In genomic region chr4:181956502-181956901, GRCh38 we compare ENCODE assay signal across 21 cellular contexts.
"Had no signal": no experiment of that assay in that cellular context is flagged by ENCODE, and none has a peak within 500 bp of the region (broad histone marks: within the 10 kb centered on the region; RNA-seq: fewer than 3 reads in every experiment).

No MANE protein-coding gene starts in this region.

- H3K27ac Mint-ChIP-seq: activated CD8-positive, alpha-beta T cell treated with anti-CD3 and anti-CD28 coated beads for 36 hours; activated naive CD8-positive, alpha-beta T cell treated with anti-CD3 and anti-CD28 coated beads, Interleukin-2, amount 10 ng/mL, durations not matched to agents 7 days and 5 days; activated T-helper 2 cell treated with anti-CD3 and anti-CD28 coated beads, Interferon-gamma antibody, Interleukin-2, Interleukin-4, amounts not matched to agents 10 μg/mL and 5 μg/mL and 100 μg/mL, durations not matched to agents 14 hours and 24 hours and 36 hours; brain; naive thymus-derived CD8-positive, alpha-beta T cell; stimulated activated naive CD8-positive, alpha-beta T cell treated with anti-CD3 and anti-CD28 coated beads, Interleukin-15, Interleukin-2, amounts not matched to agents 100 ng/mL and 50 ng/mL, for 24 hours had no signal

- H3K27ac ChIP-seq: colonic mucosa, gastroesophageal sphincter, heart left ventricle, left ventricle myocardium inferior, neutrophil, suprapubic skin had no signal

- H3K27me3 ChIP-seq: colonic mucosa, gastroesophageal sphincter, heart left ventricle, neutrophil, suprapubic skin had no signal

- ATAC-seq: activated CD8-positive, alpha-beta T cell treated with anti-CD3 and anti-CD28 coated beads for 36 hours; gastroesophageal sphincter; mucosa of descending colon; naive thymus-derived CD8-positive, alpha-beta T cell had no signal

- H3K4me1 Mint-ChIP-seq: activated naive CD8-positive, alpha-beta T cell treated with anti-CD3 and anti-CD28 coated beads, Interleukin-2, amount 10 ng/mL, durations not matched to agents 7 days and 5 days; naive thymus-derived CD8-positive, alpha-beta T cell had no signal

- DNase-seq: activated CD4-positive, alpha-beta T cell treated with anti-CD3 and anti-CD28 coated beads for 48 hours; activated CD4-positive, CD25-positive, alpha-beta regulatory T cell; activated CD8-positive, alpha-beta T cell treated with anti-CD3 and anti-CD28 coated beads for 36 hours; activated naive CD4-positive, alpha-beta T cell treated with Interleukin-2 at 50 U/mL for 16 hours; activated naive CD8-positive, alpha-beta T cell treated with anti-CD3 and anti-CD28 coated beads, Interleukin-2, amount 10 ng/mL, durations not matched to agents 7 days and 5 days; activated T-cell treated with anti-CD3 and anti-CD28 coated beads, Interleukin-2, amount 50 U/mL, for 1 hour; central memory CD4-positive, alpha-beta T cell; colonic mucosa; heart left ventricle; left ventricle myocardium inferior; mucosa of descending colon; naive thymus-derived CD8-positive, alpha-beta T cell; retina; T-helper 1 cell; T-helper 9 cell had no signal

- H3K36me3 ChIP-seq: colonic mucosa, gastroesophageal sphincter, heart left ventricle, left ventricle myocardium inferior, neutrophil, suprapubic skin had no signal

- H3K27me3 Mint-ChIP-seq: activated CD8-positive, alpha-beta T cell treated with anti-CD3 and anti-CD28 coated beads for 36 hours; activated naive CD8-positive, alpha-beta T cell treated with anti-CD3 and anti-CD28 coated beads, Interleukin-2, amount 10 ng/mL, durations not matched to agents 7 days and 5 days; naive thymus-derived CD8-positive, alpha-beta T cell; stimulated activated naive CD8-positive, alpha-beta T cell treated with anti-CD3 and anti-CD28 coated beads, Interleukin-15, Interleukin-2, amounts not matched to agents 100 ng/mL and 50 ng/mL, for 24 hours had no signal

- H3K4me3 ChIP-seq: colonic mucosa, gastroesophageal sphincter, heart left ventricle, left ventricle myocardium inferior, mucosa of descending colon, suprapubic skin had no signal

- H3K4me1 ChIP-seq: colonic mucosa, suprapubic skin had no signal

- H3K4me3 Mint-ChIP-seq: activated CD8-positive, alpha-beta T cell treated with anti-CD3 and anti-CD28 coated beads for 36 hours; activated naive CD8-positive, alpha-beta T cell treated with anti-CD3 and anti-CD28 coated beads, Interleukin-2, amount 10 ng/mL, durations not matched to agents 7 days and 5 days; brain; naive thymus-derived CD8-positive, alpha-beta T cell; stimulated activated naive CD8-positive, alpha-beta T cell treated with anti-CD3 and anti-CD28 coated beads, Interleukin-15, Interleukin-2, amounts not matched to agents 100 ng/mL and 50 ng/mL, for 24 hours had no signal

- H3K9me3 ChIP-seq: colonic mucosa, gastroesophageal sphincter, heart left ventricle, left ventricle myocardium inferior, mucosa of descending colon, neutrophil, suprapubic skin had no signal

- H3K9me3 Mint-ChIP-seq: activated CD8-positive, alpha-beta T cell treated with anti-CD3 and anti-CD28 coated beads for 36 hours; activated naive CD8-positive, alpha-beta T cell treated with anti-CD3 and anti-CD28 coated beads, Interleukin-2, amount 10 ng/mL, durations not matched to agents 7 days and 5 days; brain; stimulated activated naive CD8-positive, alpha-beta T cell treated with anti-CD3 and anti-CD28 coated beads, Interleukin-15, Interleukin-2, amounts not matched to agents 100 ng/mL and 50 ng/mL, for 24 hours had no signal

- H3K36me3 Mint-ChIP-seq: activated naive CD8-positive, alpha-beta T cell treated with anti-CD3 and anti-CD28 coated beads, Interleukin-2, amount 10 ng/mL, durations not matched to agents 7 days and 5 days; brain; naive thymus-derived CD8-positive, alpha-beta T cell had no signal
